ENCODE assay signal across 17 cellular contexts in the genomic region with DNA sequence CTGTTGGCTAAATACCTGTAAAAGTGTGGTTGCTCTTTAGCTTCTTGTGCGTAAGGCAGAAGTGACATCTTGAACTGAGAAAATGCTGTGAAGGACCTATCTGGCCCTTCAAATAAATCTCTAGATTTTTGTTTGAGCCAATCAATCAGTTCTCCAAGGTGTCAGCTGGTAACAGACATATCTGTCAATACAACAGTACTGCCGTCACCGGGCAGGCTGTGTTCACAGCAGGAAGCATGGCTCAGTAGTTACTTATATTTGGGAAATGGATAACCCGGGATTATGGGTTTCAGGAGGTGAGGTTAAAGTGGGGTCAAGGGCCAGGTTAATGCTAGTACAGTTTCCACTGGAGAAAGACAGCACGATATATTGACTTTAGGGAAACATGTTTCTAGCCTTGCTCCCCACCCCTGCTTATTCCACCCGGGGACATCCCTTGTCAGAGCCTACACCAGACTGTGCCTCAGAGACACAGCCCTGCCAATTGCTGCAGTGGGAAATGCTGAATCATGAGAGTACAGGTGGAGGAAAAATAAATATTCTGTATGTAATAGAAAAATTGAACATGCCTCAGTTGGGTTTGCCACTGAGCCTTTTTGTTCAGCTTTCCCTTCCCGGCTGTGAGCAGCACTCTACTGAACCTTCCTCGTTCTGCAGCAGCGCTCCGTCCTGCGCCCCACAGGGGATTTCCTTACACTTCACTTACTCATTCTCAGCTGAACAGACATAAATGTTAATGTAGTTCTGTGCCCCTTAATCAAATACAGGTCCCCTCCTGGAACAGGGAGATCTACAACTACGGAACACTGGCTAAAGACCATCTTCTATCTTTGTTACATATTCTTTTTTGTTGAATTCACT.
A peak's percentile ranks its signal among the peaks of the same experiment; 100 is the strongest.
DNase-seq lines count a peak whose midpoint lies in the region; ATAC-seq and TF ChIP-seq lines count a peak whose summit lies in the region.
"Had no signal": no experiment of that assay in that cellular context is flagged by ENCODE, and none has a peak within 500 bp of the region (broad histone marks: within the 10 kb centered on the region; RNA-seq: fewer than 3 reads in every experiment).

No MANE protein-coding gene starts in this region.

- H3K9ac ChIP-seq in SK-N-SH: no peak overlapping the region

- TF ChIP-seq RAD21 in SK-N-SH (IDR thresholded peaks at IDR 0.05; ENCODE audit: low read length): peak; percentile 32; the same call in 1 of the 2 replicates

- ATAC-seq in left colon (peak; percentile 15), GM19467 (IDR thresholded peaks at IDR 0.05; ENCODE audit: unreplicated experiment) (no peak), GM21423 (IDR thresholded peaks at IDR 0.05; ENCODE audit: unreplicated experiment) (no peak), HG03442 (IDR thresholded peaks at IDR 0.05; ENCODE audit: unreplicated experiment) (no peak)

- TF ChIP-seq CTCF in SK-N-SH (IDR thresholded peaks at IDR 0.05): no peak

- no peak overlapping the region for H3K4me3 ChIP-seq in SK-N-SH (ENCODE audit: low read depth in 2 of 2, low read length in 1 of 2)
- H3K4me3 ChIP-seq: HAP-1, lung had no signal

- no peak overlapping the region for H2AFZ ChIP-seq in SK-N-SH (ENCODE audit: low read depth)

- no peak overlapping the region for H3K4me2 ChIP-seq in SK-N-SH

- CTCF ChIA-PET in SK-N-SH (lab: Yijun Ruan, JAX): interaction anchor here (0.7 to 4.1 kb wide), 3 partner anchors 23 to 89 kb away, joined by 3 to 10 read pairs (median 6); no protein-coding TSS in a partner anchor

- intact Hi-C loops in left colon (cut with DNase I, micrococcal nuclease): no loop called here

- no peaks in the 10 kb centered on the region for H3K9me2 ChIP-seq in SK-N-SH

- H3F3A ChIP-seq in SK-N-SH (replicated peaks; ENCODE audit: insufficient read depth): peaks cover under 1% of the 10 kb centered on the region

- H3K36me3 ChIP-seq in SK-N-SH (replicated peaks in 1 of 2; ENCODE audit: control insufficient read depth in 1 of 2, insufficient read depth in 2 of 2, low read length in 1 of 2): no peaks in the 10 kb centered on the region
- H3K36me3 ChIP-seq: HAP-1 had no signal

- 83% methylated on average over 11 of the region's 12 CpGs for WGBS in SK-N-SH (ENCODE audit: low lambda C conversion rate)

- peak in 1 of 2 experiments; percentile 62; a peak in 1 of 4 replicates for TF ChIP-seq EP300 in SK-N-SH (IDR thresholded peaks at IDR 0.05; ENCODE audit: borderline replicate concordance in 1 of 2, low read depth in 1 of 2, low read length in 1 of 2)

- H3K4me1 ChIP-seq in SK-N-SH (ENCODE audit: control insufficient read depth in 1 of 2, insufficient read depth in 2 of 2, low read depth in 1 of 2, low read length in 1 of 2): peaks cover 0 to 50% of the 10 kb centered on the region in 2 experiments; a peak in 2 of 4 replicates

- DNase-seq in DMS53 (lab: John Stamatoyannopoulos, UW) (peak; percentile 34), DMS53 treated with DMSO at 0.1 percent for 48 hours (lab: John Stamatoyannopoulos, UW; ENCODE audit: unreplicated experiment) (no peak), SK-N-SH (peak; percentile 52), left colon (no peak), retina (peak; percentile 54)
- DNase-seq: activated CD4-positive, alpha-beta T cell treated with anti-CD3 and anti-CD28 coated beads for 48 hours; activated naive CD4-positive, alpha-beta T cell treated with anti-CD3 and anti-CD28 coated beads, Interleukin-2, amount 10 ng/mL, durations not matched to agents 7 days and 5 days; effector memory CD4-positive, alpha-beta T cell; foreskin fibroblast; Right ventricle myocardium superior; stimulated activated CD4-positive, alpha-beta T cell treated with anti-CD3 and anti-CD28 coated beads, Interleukin-4, amount 100 ng/mL, for 24 hours had no signal

- H3K9me3 ChIP-seq in SK-N-SH: no peaks in the 10 kb centered on the region
- H3K9me3 ChIP-seq: HAP-1 had no signal

- no peaks in the 10 kb centered on the region for H3K27me3 ChIP-seq in SK-N-SH (ENCODE audit: insufficient read depth)

- no peaks in the 10 kb centered on the region for H3K79me2 ChIP-seq in SK-N-SH (ENCODE audit: insufficient read depth)

- POLR2A ChIA-PET in SK-N-SH (lab: Yijun Ruan, JAX): interaction anchor here (0.6 to 1.7 kb wide), 5 partner anchors 8 to 149 kb away, joined by 3 to 7 read pairs (median 4); no protein-coding TSS in a partner anchor

- H4K20me1 ChIP-seq in SK-N-SH (ENCODE audit: insufficient read depth): no peaks in the 10 kb centered on the region

- H3K27ac ChIP-seq in SK-N-SH (ENCODE audit: low read depth in 2 of 2, low read length in 1 of 2): peak overlapping the region in 1 of 2 experiments; percentile 99; a peak in 2 of 4 replicates
- H3K27ac ChIP-seq: 22Rv1 had no signal

TF ChIP-seq in SK-N-SH, 30 proteins besides CTCF, POLR2A, EP300 and RAD21:
- TF ChIP-seq FOXJ3 (CRISPR knock-in tag; IDR thresholded peaks at IDR 0.05) (peak; percentile 38; the same call in 1 of the 2 replicates), CHD2 (IDR thresholded peaks at IDR 0.05; ENCODE audit: low read length, partially characterized antibody) (no peak), GABPA (IDR thresholded peaks at IDR 0.05; ENCODE audit: low read depth) (no peak), RCOR1 (IDR thresholded peaks at IDR 0.05; ENCODE audit: low read length) (peak; percentile 32; the same call in 1 of the 2 replicates), EZH2phosphoT487 (IDR thresholded peaks at IDR 0.05; ENCODE audit: borderline replicate concordance, low read depth) (no peak)
- TF ChIP-seq, protein P1, sequence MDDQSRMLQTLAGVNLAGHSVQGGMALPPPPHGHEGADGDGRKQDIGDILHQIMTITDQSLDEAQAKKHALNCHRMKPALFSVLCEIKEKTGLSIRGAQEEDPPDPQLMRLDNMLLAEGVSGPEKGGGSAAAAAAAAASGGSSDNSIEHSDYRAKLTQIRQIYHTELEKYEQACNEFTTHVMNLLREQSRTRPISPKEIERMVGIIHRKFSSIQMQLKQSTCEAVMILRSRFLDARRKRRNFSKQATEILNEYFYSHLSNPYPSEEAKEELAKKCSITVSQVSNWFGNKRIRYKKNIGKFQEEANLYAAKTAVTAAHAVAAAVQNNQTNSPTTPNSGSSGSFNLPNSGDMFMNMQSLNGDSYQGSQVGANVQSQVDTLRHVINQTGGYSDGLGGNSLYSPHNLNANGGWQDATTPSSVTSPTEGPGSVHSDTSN (IDR thresholded peaks at IDR 0.05): no peak

Comparison
In these comparisons a context has a peak if more than half of its experiments do, and no peak if none do; other contexts are left out.
1. DNase-seq: peak in DMS53 (single experiment), SK-N-SH (single experiment) and retina (single experiment); none in DMS53 treated with DMSO at 0.1 percent for 48 hours (single experiment) and left colon (0 of 2).